ENCODE assay signal across 1 cellular context in the genomic region with DNA sequence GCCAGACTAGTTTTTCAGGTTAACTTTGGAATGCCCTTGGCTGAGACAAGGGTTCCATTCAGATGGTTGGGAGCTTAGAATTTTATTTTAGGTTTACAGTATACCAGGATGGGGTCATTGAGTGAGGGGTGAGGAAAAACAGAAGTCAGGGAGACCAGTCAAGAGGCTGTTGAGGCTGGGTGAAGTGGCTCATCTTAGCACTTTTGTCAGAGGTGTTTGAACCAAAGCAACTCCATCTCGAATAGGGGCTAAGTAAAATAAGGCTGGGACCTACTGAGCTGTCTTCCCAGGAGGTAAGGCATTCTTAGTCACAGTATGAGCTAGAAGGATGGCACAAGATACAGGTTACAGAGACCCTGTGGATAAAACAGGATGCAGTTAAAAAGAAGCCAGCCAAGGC.
TF ChIP-seq lines count a peak whose summit lies in the region.

No MANE protein-coding gene starts in this region.

TF ChIP-seq in H1, 55 proteins besides CTCF, POLR2A, EP300 and RAD21:
- TF ChIP-seq SIRT6 (IDR thresholded peaks at IDR 0.05; ENCODE audit: low read length) = no peak
- TF ChIP-seq, protein P1, sequence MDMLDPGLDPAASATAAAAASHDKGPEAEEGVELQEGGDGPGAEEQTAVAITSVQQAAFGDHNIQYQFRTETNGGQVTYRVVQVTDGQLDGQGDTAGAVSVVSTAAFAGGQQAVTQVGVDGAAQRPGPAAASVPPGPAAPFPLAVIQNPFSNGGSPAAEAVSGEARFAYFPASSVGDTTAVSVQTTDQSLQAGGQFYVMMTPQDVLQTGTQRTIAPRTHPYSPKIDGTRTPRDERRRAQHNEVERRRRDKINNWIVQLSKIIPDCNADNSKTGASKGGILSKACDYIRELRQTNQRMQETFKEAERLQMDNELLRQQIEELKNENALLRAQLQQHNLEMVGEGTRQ (IDR thresholded peaks at IDR 0.05; ENCODE audit: low read length) = no peak
- TF ChIP-seq POLR2AphosphoS5 (IDR thresholded peaks at IDR 0.05; ENCODE audit: low read depth, low read length) = no peak
- no peak for TF ChIP-seq SUZ12 (IDR thresholded peaks at IDR 0.05; ENCODE audit: low read length)
- TF ChIP-seq, protein P2, sequence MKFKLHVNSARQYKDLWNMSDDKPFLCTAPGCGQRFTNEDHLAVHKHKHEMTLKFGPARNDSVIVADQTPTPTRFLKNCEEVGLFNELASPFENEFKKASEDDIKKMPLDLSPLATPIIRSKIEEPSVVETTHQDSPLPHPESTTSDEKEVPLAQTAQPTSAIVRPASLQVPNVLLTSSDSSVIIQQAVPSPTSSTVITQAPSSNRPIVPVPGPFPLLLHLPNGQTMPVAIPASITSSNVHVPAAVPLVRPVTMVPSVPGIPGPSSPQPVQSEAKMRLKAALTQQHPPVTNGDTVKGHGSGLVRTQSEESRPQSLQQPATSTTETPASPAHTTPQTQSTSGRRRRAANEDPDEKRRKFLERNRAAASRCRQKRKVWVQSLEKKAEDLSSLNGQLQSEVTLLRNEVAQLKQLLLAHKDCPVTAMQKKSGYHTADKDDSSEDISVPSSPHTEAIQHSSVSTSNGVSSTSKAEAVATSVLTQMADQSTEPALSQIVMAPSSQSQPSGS (IDR thresholded peaks at IDR 0.05; ENCODE audit: low read length) = no peak
- TF ChIP-seq SP2 (IDR thresholded peaks at IDR 0.05; ENCODE audit: low read length) = no peak
- TF ChIP-seq RXRA (IDR thresholded peaks at IDR 0.05; ENCODE audit: insufficient read depth, low read depth, low read length) = no peak
